9 cellular contexts compared by ENCODE assay signal in genomic region chr16:68756250-68757051, GRCh38. TPM values are rescaled to one million over a fixed set of nuclear protein-coding genes. Genes with fewer than 3 reads are reported as not detected.
DNase-seq lines count a peak whose midpoint lies in the region; ATAC-seq and TF ChIP-seq lines count a peak whose summit lies in the region.
"Had no signal": no experiment of that assay in that cellular context is flagged by ENCODE, and none has a peak within 500 bp of the region (broad histone marks: within the 10 kb centered on the region; RNA-seq: fewer than 3 reads in every experiment).

No MANE protein-coding gene starts in this region.

- H3K27ac ChIP-seq in CD4-positive, CD25-positive, alpha-beta regulatory T cell (ENCODE audit: insufficient read depth, low read length, poor library complexity, severe bottlenecking): peak overlapping the region; percentile 70
- H3K27ac ChIP-seq: vagina had no signal

- peak overlapping the region; percentile 61 to 87 (median 76) for H3K4me3 Mint-ChIP-seq in CD4-positive, CD25-positive, alpha-beta regulatory T cell
- H3K4me3 Mint-ChIP-seq in activated B cell treated with CpG ODN at 0.5 μM for 24 hours: peak overlapping the region; percentile 71
- H3K4me3 Mint-ChIP-seq in stimulated activated naive CD8-positive, alpha-beta T cell treated with anti-CD3 and anti-CD28 coated beads, Interleukin-15, amount 100 ng/mL, for 72 hours: peak overlapping the region; percentile 65 to 75

- TF ChIP-seq CTCF in activated B cell treated with CpG ODN at 0.5 μM for 24 hours (IDR thresholded peaks at IDR 0.05): no peak

- H3K4me3 ChIP-seq in CD4-positive, CD25-positive, alpha-beta regulatory T cell (ENCODE audit: low read depth, low read length): peak overlapping the region; percentile 53
- H3K4me3 ChIP-seq: vagina had no signal

- no peaks in the 10 kb centered on the region for H3K27me3 Mint-ChIP-seq in CD4-positive, CD25-positive, alpha-beta regulatory T cell
- H3K27me3 Mint-ChIP-seq in activated B cell treated with CpG ODN at 0.5 μM for 24 hours: no peaks in the 10 kb centered on the region
- H3K27me3 Mint-ChIP-seq in stimulated activated naive CD8-positive, alpha-beta T cell treated with anti-CD3 and anti-CD28 coated beads, Interleukin-15, amount 100 ng/mL, for 72 hours: peaks cover 3% of the 10 kb centered on the region

- peak; percentile 84 to 85 for ATAC-seq in CD4-positive, CD25-positive, alpha-beta regulatory T cell (ENCODE audit: low read depth in 2 of 2)
- peak; percentile 62 for ATAC-seq in GM19372 (IDR thresholded peaks at IDR 0.05; ENCODE audit: low read depth, unreplicated experiment)
- peak; percentile 68 for ATAC-seq in HG03378 (IDR thresholded peaks at IDR 0.05; ENCODE audit: unreplicated experiment)
- ATAC-seq in activated B cell treated with CpG ODN at 0.5 μM for 24 hours (ENCODE audit: low read depth): peak; percentile 79
- ATAC-seq in stimulated activated naive CD8-positive, alpha-beta T cell treated with anti-CD3 and anti-CD28 coated beads, Interleukin-15, amount 100 ng/mL, for 72 hours: peak; percentile 89

- H3K4me1 Mint-ChIP-seq in CD4-positive, CD25-positive, alpha-beta regulatory T cell: peaks cover 17 to 57% (median 38%) of the 10 kb centered on the region in 4 donors
- peaks cover 51% of the 10 kb centered on the region for H3K4me1 Mint-ChIP-seq in activated B cell treated with CpG ODN at 0.5 μM for 24 hours
- peaks cover 74% of the 10 kb centered on the region for H3K4me1 Mint-ChIP-seq in stimulated activated naive CD8-positive, alpha-beta T cell treated with anti-CD3 and anti-CD28 coated beads, Interleukin-15, amount 100 ng/mL, for 72 hours

- intact Hi-C loops in activated B cell treated with CpG ODN at 0.5 μM for 24 hours (cut with micrococcal nuclease): loop anchor here (1.0 kb wide), 4 partner anchors 14 to 52 kb away; no protein-coding TSS in a partner anchor

- no peaks in the 10 kb centered on the region for H3K9me3 Mint-ChIP-seq in CD4-positive, CD25-positive, alpha-beta regulatory T cell
- H3K9me3 Mint-ChIP-seq in activated B cell treated with CpG ODN at 0.5 μM for 24 hours: no peaks in the 10 kb centered on the region
- H3K9me3 Mint-ChIP-seq in stimulated activated naive CD8-positive, alpha-beta T cell treated with anti-CD3 and anti-CD28 coated beads, Interleukin-15, amount 100 ng/mL, for 72 hours: no peaks in the 10 kb centered on the region

- POLR2A ChIA-PET in activated B cell treated with CpG ODN at 0.5 μM for 24 hours (lab: Charles Lee): interaction anchor here (0.7 to 2.1 kb wide), 16 partner anchors 9 to 376 kb away, joined by 3 to 37 read pairs (median 6); partner anchors contain the start of genes CDH1, CHTF8, TANGO6 and UTP4

- CTCF ChIA-PET in activated B cell treated with CpG ODN at 0.5 μM for 24 hours (lab: Charles Lee): interaction anchor here (0.7 to 1.5 kb wide), 5 partner anchors 43 to 166 kb away, joined by 3 to 8 read pairs (median 3); no protein-coding TSS in a partner anchor

- peaks cover 45% of the 10 kb centered on the region for H3K4me1 ChIP-seq in CD4-positive, CD25-positive, alpha-beta regulatory T cell (ENCODE audit: control insufficient read depth, insufficient read depth, low read length, poor library complexity, severe bottlenecking)
- H3K4me1 ChIP-seq: vagina had no signal

- DNase-seq in CD4-positive, CD25-positive, alpha-beta regulatory T cell: peak; percentile 25 to 88 (median 60)
- DNase-seq in activated B cell treated with CpG ODN at 0.5 μM for 24 hours: peak; percentile 40
- DNase-seq in germinal center (ENCODE audit: low spot score): peak; percentile 35
- DNase-seq in stimulated activated naive CD8-positive, alpha-beta T cell treated with anti-CD3 and anti-CD28 coated beads, Interleukin-15, amount 100 ng/mL, for 72 hours: peak; percentile 70 to 88
- DNase-seq in RKO (ENCODE audit: low spot score): no peak
- no peak for DNase-seq in NOMO-1 treated with DMSO at 0.1 percent for 48 hours (lab: John Stamatoyannopoulos, UW; ENCODE audit: unreplicated experiment)

- H3K9me3 ChIP-seq in CD4-positive, CD25-positive, alpha-beta regulatory T cell (ENCODE audit: control insufficient read depth in 2 of 2, low read length in 2 of 2): no peaks in the 10 kb centered on the region
- H3K9me3 ChIP-seq: vagina had no signal

- no peaks in the 10 kb centered on the region for H3K36me3 Mint-ChIP-seq in CD4-positive, CD25-positive, alpha-beta regulatory T cell
- H3K36me3 Mint-ChIP-seq in activated B cell treated with CpG ODN at 0.5 μM for 24 hours (ENCODE audit: low read depth): no peaks in the 10 kb centered on the region

- no peaks in the 10 kb centered on the region for H3K27me3 ChIP-seq in CD4-positive, CD25-positive, alpha-beta regulatory T cell (ENCODE audit: control insufficient read depth, insufficient read depth, low read length)
- H3K27me3 ChIP-seq: vagina had no signal

- no peaks in the 10 kb centered on the region for H3K36me3 ChIP-seq in CD4-positive, CD25-positive, alpha-beta regulatory T cell (ENCODE audit: control insufficient read depth, insufficient read depth, low read length)
- H3K36me3 ChIP-seq: vagina had no signal

- H3K27ac Mint-ChIP-seq in CD4-positive, CD25-positive, alpha-beta regulatory T cell: peak overlapping the region; percentile 91 to 97 (median 96)
- peak overlapping the region; percentile 98 for H3K27ac Mint-ChIP-seq in activated B cell treated with CpG ODN at 0.5 μM for 24 hours
- peak overlapping the region; percentile 97 to 99 for H3K27ac Mint-ChIP-seq in stimulated activated naive CD8-positive, alpha-beta T cell treated with anti-CD3 and anti-CD28 coated beads, Interleukin-15, amount 100 ng/mL, for 72 hours

RNA-seq across cellular contexts. Expression of gene CDH1, which starts 19.4 kb away (rescaled TPM):
- total RNA-seq in CD4-positive, CD25-positive, alpha-beta regulatory T cell: 4.6 TPM
- under 1 TPM; 0.41 to 0.85 (median 0.62) TPM for polyA plus RNA-seq in CD4-positive, CD25-positive, alpha-beta regulatory T cell
- 8.2 and 10.7 TPM in 2 replicates for total RNA-seq in activated B cell treated with CpG ODN at 0.5 μM for 24 hours

Comparison
In these comparisons a context has a peak if more than half of its experiments do, and no peak if none do; other contexts are left out.
1. DNase-seq: peak in CD4-positive, CD25-positive, alpha-beta regulatory T cell (3 of 3), activated B cell treated with CpG ODN at 0.5 μM for 24 hours (single experiment), germinal center (single experiment) and stimulated activated naive CD8-positive, alpha-beta T cell treated with anti-CD3 and anti-CD28 coated beads, Interleukin-15, amount 100 ng/mL, for 72 hours (2 of 2); none in RKO (single experiment) and NOMO-1 treated with DMSO at 0.1 percent for 48 hours (single experiment).
2. Peak in every context shown above with its lines, with median percentiles within 50 percentile points of each other: ATAC-seq, H3K27ac Mint-ChIP-seq and H3K4me3 Mint-ChIP-seq.